Comparison of ENCODE assay signal across 10 cellular contexts in genomic region chr4:48141048-48141447, GRCh38. TPM values are rescaled to one million over a fixed set of nuclear protein-coding genes. Genes with fewer than 3 reads are reported as not detected.
DNase-seq lines count a peak whose midpoint lies in the region; ATAC-seq and TF ChIP-seq lines count a peak whose summit lies in the region.
"Had no signal": no experiment of that assay in that cellular context is flagged by ENCODE, and none has a peak within 500 bp of the region (broad histone marks: within the 10 kb centered on the region; RNA-seq: fewer than 3 reads in every experiment).

No MANE protein-coding gene starts in this region.

- H3K4me1 ChIP-seq in lung (ENCODE audit: control insufficient read depth in 2 of 2, insufficient read depth in 2 of 2, low read length in 2 of 2): no peaks in the 10 kb centered on the region
- H3K4me1 ChIP-seq: SJSA1 had no signal

- ATAC-seq in lung (ENCODE audit: insufficient read depth, low FRiP score) (no peak), HG02642 (IDR thresholded peaks at IDR 0.05; ENCODE audit: poor library complexity, unreplicated experiment) (no peak), GM19455 (IDR thresholded peaks at IDR 0.05; ENCODE audit: unreplicated experiment) (no peak)

- H3K36me3 ChIP-seq in lung (ENCODE audit: control insufficient read depth in 2 of 2, insufficient read depth in 2 of 2, low read length in 2 of 2): peaks cover 0 to 11% of the 10 kb centered on the region in 2 donors
- H3K36me3 ChIP-seq: SJSA1 had no signal

- DNase-seq in DMS 273 treated with DMSO at 0.1 percent for 48 hours (lab: John Stamatoyannopoulos, UW) (peak; percentile 13), HFF-Myc (ENCODE audit: extremely low read depth, low read depth) (peak; percentile 16), NCI-H69 (lab: John Stamatoyannopoulos, UW) (peak; percentile 50), lung (ENCODE audit: low spot score) (no peak), retina (no peak)
- peak; percentile 43 for DNase-seq in central memory CD4-positive, alpha-beta T cell
- DNase-seq: right cardiac atrium had no signal

- H3K4me3 ChIP-seq in HFF-Myc (replicated peaks; ENCODE audit: low read depth, low read length) (no peak overlapping the region), lung (no peak overlapping the region)
- H3K4me3 ChIP-seq: SJSA1 had no signal

- H3K27ac ChIP-seq in lung (ENCODE audit: low read depth in 1 of 2, low read length in 1 of 2): no peak overlapping the region
- H3K27ac ChIP-seq: SJSA1 had no signal

- TF ChIP-seq CTCF in HFF-Myc (IDR thresholded peaks at IDR 0.05; ENCODE audit: low read depth, low read length, missing control alignments): peak; percentile 21
- TF ChIP-seq CTCF in lung (IDR thresholded peaks at IDR 0.05; ENCODE audit: control extremely low read depth, extremely low read depth): peak; percentile 38

- H3K27me3 ChIP-seq in lung (ENCODE audit: control insufficient read depth, insufficient read depth): no peaks in the 10 kb centered on the region
- H3K27me3 ChIP-seq: SJSA1 had no signal

- WGBS in lung, 2 donors: 60 to 72% methylated on average over 2 of the region's 2 CpGs

- no peaks in the 10 kb centered on the region for H3K9me3 ChIP-seq in lung (ENCODE audit: control insufficient read depth in 2 of 2, insufficient read depth in 1 of 2, low read length in 1 of 2)
- H3K9me3 ChIP-seq: SJSA1 had no signal

RNA-seq across cellular contexts. Expression of gene TXK, which starts 7.0 kb away (rescaled TPM):
- 1 to 10 TPM; 2.4 to 9.1 TPM for total RNA-seq in lung
- polyA plus RNA-seq in lung: 1 to 10 TPM in 1 of 2 donors, under 1 TPM in 1; 0.91 to 1.6 TPM

Comparison
In these comparisons a context has a peak if more than half of its experiments do, and no peak if none do; other contexts are left out.
1. DNase-seq: peak in DMS 273 treated with DMSO at 0.1 percent for 48 hours (single experiment), HFF-Myc (single experiment), NCI-H69 (single experiment) and central memory CD4-positive, alpha-beta T cell (single experiment); none in lung (single experiment) and retina (single experiment).